11 cellular contexts compared by ENCODE assay signal in genomic region chr3:155872904-155873646, GRCh38. TPM values are rescaled to one million over a fixed set of nuclear protein-coding genes. Genes with fewer than 3 reads are reported as not detected.
DNase-seq lines count a peak whose midpoint lies in the region; ATAC-seq and TF ChIP-seq lines count a peak whose summit lies in the region.
"Had no signal": no experiment of that assay in that cellular context is flagged by ENCODE, and none has a peak within 500 bp of the region (broad histone marks: within the 10 kb centered on the region; RNA-seq: fewer than 3 reads in every experiment).

No MANE protein-coding gene starts in this region.

- no peaks in the 10 kb centered on the region for H3K9me3 ChIP-seq in smooth muscle cell (replicated peaks; ENCODE audit: low read depth)
- H3K9me3 ChIP-seq: spleen had no signal

- peaks cover 58% of the 10 kb centered on the region for H3K4me1 Mint-ChIP-seq in activated T-cell treated with anti-CD3 and anti-CD28 coated beads, Interleukin-2, amount 50 U/mL, for 24 hours (ENCODE audit: low read depth)
- H3K4me1 Mint-ChIP-seq in brain = peaks cover 55% of the 10 kb centered on the region

- H3F3A ChIP-seq in smooth muscle cell (ENCODE audit: low read depth) = peaks cover 4% of the 10 kb centered on the region

- WGBS in smooth muscle cell (ENCODE audit: low lambda C conversion rate) = 90% methylated on average over 8 of the region's 8 CpGs

- H2AFZ ChIP-seq in smooth muscle cell (ENCODE audit: low read depth) = no peak overlapping the region

- H3K9me3 Mint-ChIP-seq in activated T-cell treated with anti-CD3 and anti-CD28 coated beads, Interleukin-2, amount 50 U/mL, for 24 hours = no peaks in the 10 kb centered on the region
- peaks cover 0 to 3% (median 2%) of the 10 kb centered on the region in 5 experiments for H3K9me3 Mint-ChIP-seq in brain

- H3K9ac ChIP-seq in smooth muscle cell (ENCODE audit: low read depth) = no peak overlapping the region

- peak overlapping the region; percentile 80 for H3K4me3 ChIP-seq in smooth muscle cell

- H3K27ac ChIP-seq in smooth muscle cell (ENCODE audit: low read depth) = no peak overlapping the region

- TF ChIP-seq CTCF in brain (conservative IDR thresholded peaks at IDR 0.05) = no peak
- TF ChIP-seq CTCF in smooth muscle cell (IDR thresholded peaks at IDR 0.05; ENCODE audit: borderline replicate concordance, insufficient read depth, poor library complexity, severe bottlenecking) = no peak

- DNase-seq in activated T-cell treated with anti-CD3 and anti-CD28 coated beads, Interleukin-2, amount 50 U/mL, for 24 hours = no peak
- DNase-seq in activated T-cell treated with anti-CD3 and anti-CD28 coated beads for 4 hours = no peak
- peak; percentile 88 for DNase-seq in NOMO-1 treated with DMSO at 0.1 percent for 48 hours (lab: John Stamatoyannopoulos, UW; ENCODE audit: unreplicated experiment)
- DNase-seq in smooth muscle cell (lab: John Stamatoyannopoulos, UW; ENCODE audit: unreplicated experiment) = no peak
- DNase-seq in effector CD4-positive, alpha-beta T cell = no peak
- no peak for DNase-seq in middle frontal gyrus (ENCODE audit: extremely low spot score, low spot score)
- DNase-seq: hippocampal formation, NCI-H2227 treated with DMSO at 0.1 percent for 48 hours, spleen had no signal

- H3K36me3 Mint-ChIP-seq in activated T-cell treated with anti-CD3 and anti-CD28 coated beads, Interleukin-2, amount 50 U/mL, for 24 hours (ENCODE audit: low read depth) = peaks cover 40% of the 10 kb centered on the region
- H3K36me3 Mint-ChIP-seq in brain = peaks cover 14% of the 10 kb centered on the region

- H3K27me3 Mint-ChIP-seq in activated T-cell treated with anti-CD3 and anti-CD28 coated beads, Interleukin-2, amount 50 U/mL, for 24 hours = no peaks in the 10 kb centered on the region
- peaks cover 8% of the 10 kb centered on the region for H3K27me3 Mint-ChIP-seq in brain

- peaks cover 67% of the 10 kb centered on the region for H4K20me1 ChIP-seq in smooth muscle cell (ENCODE audit: low read depth)

- ATAC-seq in GM18867 (IDR thresholded peaks at IDR 0.05; ENCODE audit: unreplicated experiment) = no peak

- peaks cover 21% of the 10 kb centered on the region for H3K4me1 ChIP-seq in smooth muscle cell (ENCODE audit: low read depth)

- no peaks in the 10 kb centered on the region for H3K27me3 ChIP-seq in smooth muscle cell (ENCODE audit: low read depth)
- H3K27me3 ChIP-seq: spleen had no signal

- peaks cover 76% of the 10 kb centered on the region for H3K79me2 ChIP-seq in smooth muscle cell (ENCODE audit: low read depth)

- peak overlapping the region; percentile 95 for H3K4me3 Mint-ChIP-seq in activated T-cell treated with anti-CD3 and anti-CD28 coated beads, Interleukin-2, amount 50 U/mL, for 24 hours
- peak overlapping the region; percentile 93 to 98 (median 95) for H3K4me3 Mint-ChIP-seq in brain

- no peaks in the 10 kb centered on the region for H3K36me3 ChIP-seq in smooth muscle cell (ENCODE audit: low read depth)
- H3K36me3 ChIP-seq: spleen had no signal

- H3K27ac Mint-ChIP-seq in activated T-cell treated with anti-CD3 and anti-CD28 coated beads, Interleukin-2, amount 50 U/mL, for 24 hours = no peak overlapping the region
- peak overlapping the region in 3 of 5 experiments; percentile 95 to 97 (median 96) for H3K27ac Mint-ChIP-seq in brain

- peak overlapping the region; percentile 97 for H3K4me2 ChIP-seq in smooth muscle cell

RNA-seq across cellular contexts. Expression of gene GMPS, which starts 2.6 kb away (rescaled TPM):
- polyA plus RNA-seq in brain (ENCODE audit: insufficient read depth, low read depth, low replicate concordance) (61.0 TPM), smooth muscle cell (57.3 and 64.5 TPM in 2 replicates)
- total RNA-seq in smooth muscle cell = 52.1 and 72.9 TPM in 2 replicates

RNA-seq across cellular contexts. Expression of gene SLC33A1, which starts 18.8 kb away (rescaled TPM):
- polyA plus RNA-seq in brain (ENCODE audit: insufficient read depth, low read depth, low replicate concordance) (16.3 TPM), smooth muscle cell (16.4 and 17.5 TPM in 2 replicates)
- 34.9 and 44.3 TPM in 2 replicates for total RNA-seq in smooth muscle cell
